1 cellular context compared by ENCODE assay signal in the genomic region with DNA sequence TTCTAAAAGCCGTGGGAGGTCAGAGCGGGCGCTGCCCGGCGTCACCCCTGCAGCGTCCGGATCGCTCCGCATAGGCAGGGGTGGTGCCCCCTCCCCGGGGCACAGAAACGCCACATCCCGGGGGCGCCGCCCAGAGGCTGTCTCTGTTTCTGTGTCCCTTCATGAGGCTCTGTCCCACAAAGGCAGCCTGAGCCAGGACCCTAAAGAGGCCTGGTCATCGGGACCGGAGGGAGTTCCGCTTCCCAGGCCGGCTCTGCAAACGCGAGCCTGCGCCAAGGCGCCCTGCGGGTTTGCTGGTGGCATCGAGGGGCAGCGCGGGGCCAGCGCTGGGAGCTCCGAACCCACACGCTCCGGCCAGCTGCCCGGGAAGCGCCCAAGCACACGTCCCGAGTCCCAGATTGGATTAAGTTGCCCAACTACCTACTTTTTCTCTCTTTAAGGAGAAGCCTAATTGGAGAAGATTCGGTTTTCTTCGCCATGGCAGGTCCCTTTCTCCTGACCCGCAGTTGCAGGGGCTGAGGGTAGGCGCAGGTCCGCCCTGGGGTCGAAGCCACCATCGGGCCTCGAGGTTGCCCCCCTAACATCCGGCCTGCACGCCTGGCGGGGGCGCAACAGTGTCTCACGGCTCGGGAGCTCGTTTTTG.
A peak's percentile ranks its signal among the peaks of the same experiment; 100 is the strongest.
TF ChIP-seq lines count a peak whose summit lies in the region.

No MANE protein-coding gene starts in this region.

TF ChIP-seq in H1, 55 proteins besides CTCF, POLR2A, EP300 and RAD21 (continued from another document):
- TF ChIP-seq RBBP5 (IDR thresholded peaks at IDR 0.05; ENCODE audit: borderline replicate concordance, low read depth, low read length) (0 out of 2 replicates have a peak, but pooled peaks have one; percentile 60), TBP (IDR thresholded peaks at IDR 0.05; ENCODE audit: low read depth, low read length) (peak; percentile 43; the same call in 1 of the 2 replicates), EZH2 (IDR thresholded peaks at IDR 0.05; ENCODE audit: low read depth, low read length, severe bottlenecking) (peak; percentile 34), JUND (IDR thresholded peaks at IDR 0.05; ENCODE audit: low read length) (no peak), SIN3A (conservative IDR thresholded peaks at IDR 0.05 in 1 of 2, IDR thresholded peaks at IDR 0.05 in 1 of 2; ENCODE audit: low read depth in 1 of 2, low read length in 2 of 2) (0 out of 4 replicates have a peak, but pooled peaks of 1 of the 2 experiments have one; percentile 9), ASH2L (IDR thresholded peaks at IDR 0.05; ENCODE audit: low read length) (peak; percentile 64), KDM4A (IDR thresholded peaks at IDR 0.05; ENCODE audit: low read depth, low read length, severe bottlenecking) (peak; percentile 80), RXRA (IDR thresholded peaks at IDR 0.05; ENCODE audit: insufficient read depth, low read depth, low read length) (no peak), POLR2AphosphoS5 (IDR thresholded peaks at IDR 0.05; ENCODE audit: low read depth, low read length) (no peak), SIX5 (IDR thresholded peaks at IDR 0.05; ENCODE audit: low read depth, low read length) (no peak), PHF8 (conservative IDR thresholded peaks at IDR 0.05; ENCODE audit: low read depth, low read length) (peak; percentile 54)
- TF ChIP-seq, protein P1, sequence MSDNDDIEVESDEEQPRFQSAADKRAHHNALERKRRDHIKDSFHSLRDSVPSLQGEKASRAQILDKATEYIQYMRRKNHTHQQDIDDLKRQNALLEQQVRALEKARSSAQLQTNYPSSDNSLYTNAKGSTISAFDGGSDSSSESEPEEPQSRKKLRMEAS (IDR thresholded peaks at IDR 0.05), result peak; percentile 71; the same call in 1 of the 2 replicates
- TF ChIP-seq, protein P2, sequence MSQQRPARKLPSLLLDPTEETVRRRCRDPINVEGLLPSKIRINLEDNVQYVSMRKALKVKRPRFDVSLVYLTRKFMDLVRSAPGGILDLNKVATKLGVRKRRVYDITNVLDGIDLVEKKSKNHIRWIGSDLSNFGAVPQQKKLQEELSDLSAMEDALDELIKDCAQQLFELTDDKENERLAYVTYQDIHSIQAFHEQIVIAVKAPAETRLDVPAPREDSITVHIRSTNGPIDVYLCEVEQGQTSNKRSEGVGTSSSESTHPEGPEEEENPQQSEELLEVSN (IDR thresholded peaks at IDR 0.05), result peak; percentile 52
